In genomic region chr19:52943134-52943883, GRCh38 we compare ENCODE assay signal across 8 cellular contexts. TPM values are rescaled to one million over a fixed set of nuclear protein-coding genes. Genes with fewer than 3 reads are reported as not detected.
DNase-seq lines count a peak whose midpoint lies in the region; ATAC-seq and TF ChIP-seq lines count a peak whose summit lies in the region.

No MANE protein-coding gene starts in this region.

- TF ChIP-seq CTCF in ascending aorta (IDR thresholded peaks at IDR 0.05) (no peak), right lobe of liver (IDR thresholded peaks at IDR 0.05) (no peak), thoracic aorta (IDR thresholded peaks at IDR 0.05) (no peak)

- H3K36me3 Mint-ChIP-seq in activated CD4-positive, alpha-beta T cell treated with anti-CD3 and anti-CD28 coated beads, Interleukin-2, amount 10 ng/mL, durations not matched to agents 7 days and 5 days (ENCODE audit: low read depth), result peaks cover 33% of the 10 kb centered on the region

- peaks cover 32% of the 10 kb centered on the region for H3K9me3 Mint-ChIP-seq in activated CD4-positive, alpha-beta T cell treated with anti-CD3 and anti-CD28 coated beads, Interleukin-2, amount 10 ng/mL, durations not matched to agents 7 days and 5 days

- intact Hi-C loops in ascending aorta (cut with DNase I) (loop anchor here (5.0 to 10.0 kb wide), 3 partner anchors 86 to 1244 kb away; partner anchors contain the start of genes MBOAT7, ZNF468 and ZNF600), right lobe of liver (cut with DNase I) (no loop called here)

- H3K9me3 ChIP-seq in ascending aorta, result peaks cover 13 to 25% of the 10 kb centered on the region in 2 donors
- peaks cover 2 to 15% (median 11%) of the 10 kb centered on the region in 4 donors for H3K9me3 ChIP-seq in right lobe of liver
- H3K9me3 ChIP-seq in thoracic aorta, result peaks cover 24% of the 10 kb centered on the region

- H3K4me1 ChIP-seq in ascending aorta (peaks cover 0 to 4% of the 10 kb centered on the region in 2 donors), right lobe of liver (no peaks in the 10 kb centered on the region), thoracic aorta (ENCODE audit: control insufficient read depth in 1 of 2, low read depth in 2 of 2) (peaks cover 3 to 11% of the 10 kb centered on the region in 2 donors)

- no peak for TF ChIP-seq POLR2A in right lobe of liver (IDR thresholded peaks at IDR 0.05)

- H3K27me3 Mint-ChIP-seq in activated CD4-positive, alpha-beta T cell treated with anti-CD3 and anti-CD28 coated beads, Interleukin-2, amount 10 ng/mL, durations not matched to agents 7 days and 5 days, result no peaks in the 10 kb centered on the region

- WGBS in right lobe of liver (ENCODE audit: insufficient coverage, low coverage, low lambda C conversion rate, missing lambda C conversion rate), result 46% methylated on average over 19 of the region's 29 CpGs

- H3K27ac Mint-ChIP-seq in activated CD4-positive, alpha-beta T cell treated with anti-CD3 and anti-CD28 coated beads, Interleukin-2, amount 10 ng/mL, durations not matched to agents 7 days and 5 days, result peak overlapping the region; percentile 91

- H3K27ac ChIP-seq in ascending aorta (peak overlapping the region; percentile 84 to 86), right lobe of liver (no peak overlapping the region), thoracic aorta (peak overlapping the region; percentile 70 to 92)

- peak overlapping the region; percentile 59 to 78 for H3K4me3 ChIP-seq in ascending aorta
- H3K4me3 ChIP-seq in right lobe of liver, result peak overlapping the region; percentile 48 to 59 (median 56)
- peak overlapping the region; percentile 97 for H3K4me3 ChIP-seq in thoracic aorta

- no peak for DNase-seq in activated CD4-positive, alpha-beta T cell treated with anti-CD3 and anti-CD28 coated beads, Interleukin-2, amount 10 ng/mL, durations not matched to agents 7 days and 5 days
- no peak for DNase-seq in activated CD4-positive, alpha-beta T cell treated with anti-CD3 and anti-CD28 coated beads, Interleukin-2, amount 50 U/mL, for 1 hour
- DNase-seq in ascending aorta (ENCODE audit: low spot score in 2 of 2) (no peak), right lobe of liver (no peak), thoracic aorta (ENCODE audit: low spot score) (no peak), NCI-H1694 treated with DMSO at 0.1 percent for 48 hours (lab: John Stamatoyannopoulos, UW) (no peak)
- no peak for DNase-seq in stimulated activated naive CD4-positive, alpha-beta T cell (lab: John Stamatoyannopoulos, UW)

- peaks cover 28% of the 10 kb centered on the region for H3K4me1 Mint-ChIP-seq in activated CD4-positive, alpha-beta T cell treated with anti-CD3 and anti-CD28 coated beads, Interleukin-2, amount 10 ng/mL, durations not matched to agents 7 days and 5 days

- H3K27me3 ChIP-seq in ascending aorta (no peaks in the 10 kb centered on the region), right lobe of liver (no peaks in the 10 kb centered on the region), thoracic aorta (replicated peaks; ENCODE audit: insufficient read depth) (no peaks in the 10 kb centered on the region)

- H3K36me3 ChIP-seq in ascending aorta (no peaks in the 10 kb centered on the region), right lobe of liver (no peaks in the 10 kb centered on the region), thoracic aorta (no peaks in the 10 kb centered on the region)

- CTCF ChIA-PET in activated CD4-positive, alpha-beta T cell treated with anti-CD3 and anti-CD28 coated beads, Interleukin-2, amount 10 ng/mL, durations not matched to agents 7 days and 5 days (lab: Charles Lee), result interaction anchor here (1.0 kb wide), 1 partner anchor 48 kb away, joined by 3 read pairs; no protein-coding TSS in a partner anchor

- H3K4me3 Mint-ChIP-seq in activated CD4-positive, alpha-beta T cell treated with anti-CD3 and anti-CD28 coated beads, Interleukin-2, amount 10 ng/mL, durations not matched to agents 7 days and 5 days, result peak overlapping the region; percentile 92

- POLR2A ChIA-PET in activated CD4-positive, alpha-beta T cell treated with anti-CD3 and anti-CD28 coated beads, Interleukin-2, amount 10 ng/mL, durations not matched to agents 7 days and 5 days (lab: Charles Lee), result no interaction called here

- ATAC-seq in right lobe of liver, result no peak
- ATAC-seq in thoracic aorta (ENCODE audit: insufficient number of reproducible peaks, low FRiP score, low read depth), result no peak
- no peak for ATAC-seq in esophagus mucosa

RNA-seq across cellular contexts. Expression of gene ZNF816, which starts 19.4 kb away (rescaled TPM):
- total RNA-seq in activated CD4-positive, alpha-beta T cell treated with anti-CD3 and anti-CD28 coated beads, Interleukin-2, amount 10 ng/mL, durations not matched to agents 7 days and 5 days, result 10 to 100 TPM; 14.0 to 14.5 TPM
- total RNA-seq in ascending aorta, result 7.1 TPM
- total RNA-seq in right lobe of liver, result 1 to 10 TPM in 5 of 6 experiments, under 1 TPM in 1; 0.68 to 3.5 (median 1.9) TPM
- 10 to 100 TPM in 1 of 2 donors, 1 to 10 TPM in 1; 6.5 to 13.7 TPM for total RNA-seq in thoracic aorta
- total RNA-seq in esophagus mucosa, result 3.8 TPM

RNA-seq across cellular contexts. Expression of gene ZNF888, which starts 20.1 kb away (rescaled TPM):
- total RNA-seq in activated CD4-positive, alpha-beta T cell treated with anti-CD3 and anti-CD28 coated beads, Interleukin-2, amount 10 ng/mL, durations not matched to agents 7 days and 5 days, result 1 to 10 TPM; 7.7 to 7.8 TPM
- total RNA-seq in ascending aorta, result 0.43 TPM
- 1 to 10 TPM in 1 of 6 experiments, under 1 TPM in 5; 0.37 to 2.0 (median 0.76) TPM for total RNA-seq in right lobe of liver
- 1 to 10 TPM; 1.4 to 2.6 TPM for total RNA-seq in thoracic aorta
- total RNA-seq in esophagus mucosa, result 3.6 TPM

RNA-seq across cellular contexts. Expression of gene ZNF320, which starts 45.9 kb away (rescaled TPM):
- total RNA-seq in activated CD4-positive, alpha-beta T cell treated with anti-CD3 and anti-CD28 coated beads, Interleukin-2, amount 10 ng/mL, durations not matched to agents 7 days and 5 days, result 10 to 100 TPM; 10.9 TPM
- not detected for total RNA-seq in ascending aorta
- 1 to 10 TPM in 3 of 6 experiments, under 1 TPM in 2, not detected in 1; 0.68 to 5.0 (median 1.1) TPM for total RNA-seq in right lobe of liver
- total RNA-seq in thoracic aorta, result 10 to 100 TPM; 18.3 to 26.1 TPM
- 3.8 TPM for total RNA-seq in esophagus mucosa

Comparison
In these comparisons a context has a peak if more than half of its experiments do, and no peak if none do; other contexts are left out.
1. H3K27ac ChIP-seq: peak in ascending aorta (2 of 2) and thoracic aorta (2 of 2); none in right lobe of liver (0 of 3).
2. Peak in every context shown above with its lines, with median percentiles within 50 percentile points of each other: H3K4me3 ChIP-seq.